Comparison of ENCODE assay signal across 8 cellular contexts in the genomic region with DNA sequence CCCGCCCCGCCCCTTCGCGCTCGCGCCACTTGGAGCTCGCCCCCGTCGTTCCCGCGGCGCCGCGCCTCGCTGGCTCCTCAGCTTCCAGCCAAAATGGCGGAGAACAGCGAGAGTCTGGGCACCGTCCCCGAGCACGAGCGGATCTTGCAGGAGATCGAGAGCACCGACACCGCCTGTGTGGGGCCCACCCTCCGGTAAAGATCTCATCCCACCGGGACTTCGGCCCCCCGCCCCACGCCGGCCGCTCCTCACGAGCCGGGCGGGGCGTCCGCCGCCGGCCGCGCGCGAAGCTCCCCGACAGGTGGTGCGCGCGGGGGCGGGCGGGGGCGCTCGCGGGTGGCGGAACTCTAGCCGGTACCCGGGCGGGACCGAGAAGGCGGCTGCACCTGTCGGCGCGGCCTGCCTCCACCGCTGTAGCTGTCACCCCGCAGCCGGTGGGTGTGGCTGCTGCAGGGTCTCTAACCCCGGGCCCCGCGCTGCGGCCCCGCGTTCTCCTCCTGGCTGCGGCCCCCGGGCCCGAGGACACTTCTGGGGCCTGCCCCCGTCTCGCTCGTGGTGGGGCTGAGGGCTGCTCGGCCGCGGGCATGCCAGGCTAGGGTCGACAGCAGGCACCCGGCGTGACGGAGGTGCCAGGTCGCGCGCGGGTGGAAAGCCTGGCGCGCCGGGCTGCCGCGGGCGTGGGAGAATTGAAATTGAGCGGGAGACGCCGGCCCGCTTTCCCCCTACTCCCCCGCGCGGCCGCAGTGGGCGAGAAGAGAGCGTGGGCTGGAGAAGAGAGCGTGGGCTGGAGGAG. TPM values are rescaled to one million over a fixed set of nuclear protein-coding genes. Genes with fewer than 3 reads are reported as not detected.
A peak's percentile ranks its signal among the peaks of the same experiment; 100 is the strongest.
DNase-seq lines count a peak whose midpoint lies in the region; ATAC-seq and TF ChIP-seq lines count a peak whose summit lies in the region.

A gene with protein sequence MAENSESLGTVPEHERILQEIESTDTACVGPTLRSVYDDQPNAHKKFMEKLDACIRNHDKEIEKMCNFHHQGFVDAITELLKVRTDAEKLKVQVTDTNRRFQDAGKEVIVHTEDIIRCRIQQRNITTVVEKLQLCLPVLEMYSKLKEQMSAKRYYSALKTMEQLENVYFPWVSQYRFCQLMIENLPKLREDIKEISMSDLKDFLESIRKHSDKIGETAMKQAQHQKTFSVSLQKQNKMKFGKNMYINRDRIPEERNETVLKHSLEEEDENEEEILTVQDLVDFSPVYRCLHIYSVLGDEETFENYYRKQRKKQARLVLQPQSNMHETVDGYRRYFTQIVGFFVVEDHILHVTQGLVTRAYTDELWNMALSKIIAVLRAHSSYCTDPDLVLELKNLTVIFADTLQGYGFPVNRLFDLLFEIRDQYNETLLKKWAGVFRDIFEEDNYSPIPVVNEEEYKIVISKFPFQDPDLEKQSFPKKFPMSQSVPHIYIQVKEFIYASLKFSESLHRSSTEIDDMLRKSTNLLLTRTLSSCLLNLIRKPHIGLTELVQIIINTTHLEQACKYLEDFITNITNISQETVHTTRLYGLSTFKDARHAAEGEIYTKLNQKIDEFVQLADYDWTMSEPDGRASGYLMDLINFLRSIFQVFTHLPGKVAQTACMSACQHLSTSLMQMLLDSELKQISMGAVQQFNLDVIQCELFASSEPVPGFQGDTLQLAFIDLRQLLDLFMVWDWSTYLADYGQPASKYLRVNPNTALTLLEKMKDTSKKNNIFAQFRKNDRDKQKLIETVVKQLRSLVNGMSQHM (plus strand): TSS at position 80 of the 793 bp plus-strand sequence. CDS start 14 bp downstream, at position 94.

- H3K9me3 Mint-ChIP-seq in T-helper 1 cell treated with Interleukin-12 subunit alpha and Interleukin-12 subunit beta and Interleukin-4 antibody, amounts not matched to agents 30 μg/mL and 1 μg/mL, for 36 hours = no peaks in the 10 kb centered on the region

- no peaks in the 10 kb centered on the region for H3K27me3 Mint-ChIP-seq in T-helper 1 cell treated with Interleukin-12 subunit alpha and Interleukin-12 subunit beta and Interleukin-4 antibody, amounts not matched to agents 30 μg/mL and 1 μg/mL, for 36 hours (ENCODE audit: low read depth)

- no peak for TF ChIP-seq POLR2A in prostate gland (IDR thresholded peaks at IDR 0.05)

- H3K4me3 ChIP-seq in HFF-Myc (replicated peaks; ENCODE audit: low read depth, low read length) (peak within 1 kb of the TSS; percentile 85), prostate gland (peak within 1 kb of the TSS; percentile 80 to 95), upper lobe of right lung (peak within 1 kb of the TSS; percentile 96)

- H3K27ac Mint-ChIP-seq in T-helper 1 cell treated with Interleukin-12 subunit alpha and Interleukin-12 subunit beta and Interleukin-4 antibody, amounts not matched to agents 30 μg/mL and 1 μg/mL, for 36 hours = peak within 1 kb of the TSS; percentile 86

- no peaks in the 10 kb centered on the region for H3K27me3 ChIP-seq in prostate gland (replicated peaks; ENCODE audit: insufficient read depth)
- no peaks in the 10 kb centered on the region for H3K27me3 ChIP-seq in upper lobe of right lung

- H3K9me3 ChIP-seq in prostate gland (no peaks in the 10 kb centered on the region), upper lobe of right lung (no peaks in the 10 kb centered on the region)

- peaks cover 3% of the 10 kb centered on the region for H3K36me3 Mint-ChIP-seq in T-helper 1 cell treated with Interleukin-12 subunit alpha and Interleukin-12 subunit beta and Interleukin-4 antibody, amounts not matched to agents 30 μg/mL and 1 μg/mL, for 36 hours (ENCODE audit: low read depth)

- peak; percentile 93 to 95 for ATAC-seq in left cardiac atrium
- ATAC-seq in upper lobe of right lung = peak; percentile 93

- peaks cover 36% of the 10 kb centered on the region for H3K4me1 Mint-ChIP-seq in T-helper 1 cell treated with Interleukin-12 subunit alpha and Interleukin-12 subunit beta and Interleukin-4 antibody, amounts not matched to agents 30 μg/mL and 1 μg/mL, for 36 hours (ENCODE audit: low read depth)

- H3K27ac ChIP-seq in prostate gland (peak within 1 kb of the TSS; percentile 83 to 91), upper lobe of right lung (peak within 1 kb of the TSS; percentile 89)

- under 1% methylated on average over 76 of the region's 103 CpGs for WGBS in prostate gland

- TF ChIP-seq CTCF in GM12872 (IDR thresholded peaks at IDR 0.05; ENCODE audit: insufficient read depth, low read depth, low read length) (peak; percentile 8; the same call in 1 of the 3 replicates), HFF-Myc (IDR thresholded peaks at IDR 0.05; ENCODE audit: low read depth, low read length, missing control alignments) (no peak), prostate gland (IDR thresholded peaks at IDR 0.05) (peak in 1 of 4 experiments; percentile 32), upper lobe of right lung (IDR thresholded peaks at IDR 0.05) (no peak)

- intact Hi-C loops in left cardiac atrium (cut with DNase I) (loop anchor here in 1 of 2 donors (5.0 kb wide), 1 partner anchor 34 kb away; no protein-coding TSS in a partner anchor), prostate gland (cut with DNase I) (loop anchor here (5.0 to 10.0 kb wide), 2 partner anchors 154 to 256 kb away; partner anchors contain the start of gene KIF11), upper lobe of right lung (cut with DNase I) (no loop called here)

- H3K36me3 ChIP-seq in prostate gland (no peaks in the 10 kb centered on the region), upper lobe of right lung (no peaks in the 10 kb centered on the region)

- peak within 1 kb of the TSS; percentile 89 for H3K4me3 Mint-ChIP-seq in T-helper 1 cell treated with Interleukin-12 subunit alpha and Interleukin-12 subunit beta and Interleukin-4 antibody, amounts not matched to agents 30 μg/mL and 1 μg/mL, for 36 hours

- H3K4me1 ChIP-seq in prostate gland (replicated peaks) (no peaks in the 10 kb centered on the region), upper lobe of right lung (peaks cover 19% of the 10 kb centered on the region)

- peak; percentile 40 for DNase-seq in HFF-Myc (ENCODE audit: extremely low read depth, low read depth)
- DNase-seq in NAMALWA (ENCODE audit: low spot score) = peak; percentile 88
- peak; percentile 63 for DNase-seq in amniotic epithelial cell (ENCODE audit: low read depth)
- DNase-seq in left cardiac atrium = peak; percentile 88
- DNase-seq in prostate gland (ENCODE audit: low spot score) = peak; percentile 73
- DNase-seq in upper lobe of right lung = peak; percentile 94

RNA-seq across cellular contexts. Expression of the gene that starts here (rescaled TPM):
- total RNA-seq in left cardiac atrium (10 to 100 TPM in 1 of 2 donors, 1 to 10 TPM in 1; 9.7 to 13.4 TPM), prostate gland (100 to 1,000 TPM in 1 of 2 donors, 10 to 100 TPM in 1; 13.5 to 598 TPM), upper lobe of right lung (24.9 TPM)

Comparison
In these comparisons a context has a peak if more than half of its experiments do, and no peak if none do; other contexts are left out.
1. Peak in every context shown above with its lines: DNase-seq, ATAC-seq, H3K4me3 ChIP-seq and H3K27ac ChIP-seq.
2. DNase-seq: peak in every context shown above with its lines; median percentile 94 in upper lobe of right lung; 88 in NAMALWA; 88 in left cardiac atrium; 73 in prostate gland; 63 in amniotic epithelial cell; 40 in HFF-Myc.